Comparison of ENCODE assay signal across 1 cellular context in the genomic region with DNA sequence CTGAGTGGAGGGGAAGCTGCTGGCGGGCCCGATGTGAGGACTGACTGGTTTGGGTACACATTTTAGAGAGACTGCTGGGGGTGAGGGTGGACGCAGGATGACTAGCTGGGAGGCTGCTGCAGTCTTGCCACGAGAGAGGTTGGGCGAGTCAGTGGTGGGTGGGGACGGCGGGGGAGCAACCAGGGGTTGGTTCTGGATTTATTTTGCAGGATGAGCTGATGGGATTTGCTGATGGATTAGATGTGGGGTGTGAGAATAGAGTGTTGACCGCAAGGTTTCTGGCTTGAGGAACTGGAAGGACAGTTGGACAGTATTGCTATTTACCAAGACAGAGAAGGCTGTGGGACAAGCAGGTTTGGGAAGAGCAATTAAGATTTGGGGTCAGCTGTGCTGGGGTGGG.
TF ChIP-seq lines count a peak whose summit lies in the region.

No MANE protein-coding gene starts in this region.

TF ChIP-seq in HEK293, 187 proteins besides CTCF, POLR2A, EP300 and RAD21 (continued from another document):
- no peak for TF ChIP-seq ZNF596 (tag by site-specific recombination; IDR thresholded peaks at IDR 0.05)
- TF ChIP-seq KLF9 (tag by site-specific recombination; IDR thresholded peaks at IDR 0.05; ENCODE audit: low read depth): no peak
- TF ChIP-seq EGR2 (tag by site-specific recombination; IDR thresholded peaks at IDR 0.05; ENCODE audit: low read depth): peak; percentile 58
- TF ChIP-seq ZNF600 (tag by site-specific recombination; IDR thresholded peaks at IDR 0.05): 0 out of 2 replicates have a peak, but pooled peaks have one; percentile 33
- TF ChIP-seq ZNF776 (tag by site-specific recombination; IDR thresholded peaks at IDR 0.05; ENCODE audit: borderline replicate concordance): no peak
- TF ChIP-seq ZNF624 (tag by site-specific recombination; IDR thresholded peaks at IDR 0.05): no peak
- no peak for TF ChIP-seq ZNF335 (tag by site-specific recombination; conservative IDR thresholded peaks at IDR 0.05)
- TF ChIP-seq GLIS1 (tag by site-specific recombination; IDR thresholded peaks at IDR 0.05): peak; percentile 42; the same call in 1 of the 2 replicates
- no peak for TF ChIP-seq MZF1 (tag by site-specific recombination; IDR thresholded peaks at IDR 0.05; ENCODE audit: borderline replicate concordance)
- TF ChIP-seq ZNF747 (tag by site-specific recombination; IDR thresholded peaks at IDR 0.05): no peak
- no peak for TF ChIP-seq ZNF621 (tag by site-specific recombination; IDR thresholded peaks at IDR 0.05)
- TF ChIP-seq GFI1B (tag by site-specific recombination; IDR thresholded peaks at IDR 0.05): no peak
- peak; percentile 45; the same call in 1 of the 2 replicates for TF ChIP-seq GLIS2 (tag by site-specific recombination; IDR thresholded peaks at IDR 0.05)
- no peak for TF ChIP-seq ZFP69B (tag by site-specific recombination; IDR thresholded peaks at IDR 0.05)
- no peak for TF ChIP-seq HOXA7 (CRISPR knock-in tag; IDR thresholded peaks at IDR 0.05; ENCODE audit: borderline replicate concordance)
- TF ChIP-seq ZNF169 (tag by site-specific recombination; IDR thresholded peaks at IDR 0.05): no peak
- no peak for TF ChIP-seq ZNF292 (tag by site-specific recombination; IDR thresholded peaks at IDR 0.05; ENCODE audit: borderline replicate concordance, low read depth)
- peak; percentile 47 for TF ChIP-seq ZFHX2 (tag by site-specific recombination; conservative IDR thresholded peaks at IDR 0.05)
- TF ChIP-seq ZNF324 (tag by site-specific recombination; IDR thresholded peaks at IDR 0.05): no peak
- no peak for TF ChIP-seq ZBTB6 (tag by site-specific recombination; IDR thresholded peaks at IDR 0.05)
- no peak for TF ChIP-seq ZNF433 (tag by site-specific recombination; IDR thresholded peaks at IDR 0.05; ENCODE audit: low read depth)
- no peak for TF ChIP-seq PRDM1 (tag by site-specific recombination; IDR thresholded peaks at IDR 0.05)
- TF ChIP-seq SP7 (tag by site-specific recombination; IDR thresholded peaks at IDR 0.05): no peak
- TF ChIP-seq ZNF248 (tag by site-specific recombination; IDR thresholded peaks at IDR 0.05): no peak
- no peak for TF ChIP-seq ZNF529 (tag by site-specific recombination; IDR thresholded peaks at IDR 0.05; ENCODE audit: insufficient replicate concordance)
- TF ChIP-seq MEIS1 (CRISPR knock-in tag; IDR thresholded peaks at IDR 0.05; ENCODE audit: borderline replicate concordance): no peak
- TF ChIP-seq MYNN (tag by site-specific recombination; IDR thresholded peaks at IDR 0.05; ENCODE audit: borderline replicate concordance): no peak
- no peak for TF ChIP-seq ZNF585B (tag by site-specific recombination; IDR thresholded peaks at IDR 0.05)
- TF ChIP-seq ZNF391 (tag by site-specific recombination; IDR thresholded peaks at IDR 0.05; ENCODE audit: borderline replicate concordance, low read depth): no peak
- no peak for TF ChIP-seq ZNF394 (tag by site-specific recombination; IDR thresholded peaks at IDR 0.05; ENCODE audit: borderline replicate concordance)
- no peak for TF ChIP-seq PRDM10 (tag by site-specific recombination; IDR thresholded peaks at IDR 0.05)
- TF ChIP-seq ZNF548 (tag by site-specific recombination; IDR thresholded peaks at IDR 0.05): no peak
- TF ChIP-seq ZNF555 (tag by site-specific recombination; conservative IDR thresholded peaks at IDR 0.05): no peak
- no peak for TF ChIP-seq ZNF843 (tag by site-specific recombination; IDR thresholded peaks at IDR 0.05)
- TF ChIP-seq ZSCAN4 (tag by site-specific recombination; IDR thresholded peaks at IDR 0.05): no peak
- TF ChIP-seq KLF16 (tag by site-specific recombination; IDR thresholded peaks at IDR 0.05): no peak
- TF ChIP-seq KLF1 (tag by site-specific recombination; IDR thresholded peaks at IDR 0.05): peak; percentile 77; the same call in 1 of the 2 replicates
